In the genomic region with DNA sequence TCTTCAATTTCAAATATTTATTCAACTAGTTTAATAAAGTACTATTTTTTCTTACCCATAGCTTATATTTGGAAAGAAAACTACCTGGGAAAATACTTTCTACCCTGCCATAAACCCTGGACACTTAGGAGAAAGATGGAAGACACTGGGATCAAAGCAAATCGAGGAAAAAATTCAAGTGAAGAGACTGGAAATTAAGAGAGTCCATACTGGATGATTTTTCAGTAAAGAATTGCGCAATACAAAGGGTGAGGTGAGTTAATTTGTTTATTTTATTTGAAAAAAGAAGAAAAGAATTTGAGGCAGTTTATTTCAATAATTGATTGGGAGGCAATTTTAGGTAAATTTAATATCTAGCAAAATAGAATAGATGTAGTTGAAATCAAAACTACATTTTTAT, we compare ENCODE assay signal across 4 cellular contexts.
TF ChIP-seq lines count a peak whose summit lies in the region.

No MANE protein-coding gene starts in this region.

TF ChIP-seq in A549, 52 proteins besides CTCF, POLR2A, EP300 and RAD21:
- TF ChIP-seq FOSB (CRISPR knock-in tag; IDR thresholded peaks at IDR 0.05) (no peak), HEYL (CRISPR knock-in tag; IDR thresholded peaks at IDR 0.05) (no peak), CEBPB (IDR thresholded peaks at IDR 0.05) (peak; percentile 61 to 70; a peak in 3 of 4 replicates), TP53 (CRISPR knock-in tag; IDR thresholded peaks at IDR 0.05) (no peak), HDAC2 (IDR thresholded peaks at IDR 0.05) (no peak)

TF ChIP-seq in IMR-90, 13 proteins besides CTCF, POLR2A, EP300 and RAD21:
- TF ChIP-seq, protein P1, sequence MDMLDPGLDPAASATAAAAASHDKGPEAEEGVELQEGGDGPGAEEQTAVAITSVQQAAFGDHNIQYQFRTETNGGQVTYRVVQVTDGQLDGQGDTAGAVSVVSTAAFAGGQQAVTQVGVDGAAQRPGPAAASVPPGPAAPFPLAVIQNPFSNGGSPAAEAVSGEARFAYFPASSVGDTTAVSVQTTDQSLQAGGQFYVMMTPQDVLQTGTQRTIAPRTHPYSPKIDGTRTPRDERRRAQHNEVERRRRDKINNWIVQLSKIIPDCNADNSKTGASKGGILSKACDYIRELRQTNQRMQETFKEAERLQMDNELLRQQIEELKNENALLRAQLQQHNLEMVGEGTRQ (IDR thresholded peaks at IDR 0.05; ENCODE audit: low read depth, low read length), result no peak
- peak; percentile 93 for TF ChIP-seq CEBPB (IDR thresholded peaks at IDR 0.05; ENCODE audit: low read depth, low read length)

TF ChIP-seq in K562, 482 proteins besides CTCF, POLR2A, EP300 and RAD21:
- peak; percentile 75 for TF ChIP-seq CEBPB (tag; IDR thresholded peaks at IDR 0.05)
- TF ChIP-seq CEBPG (CRISPR knock-in tag; IDR thresholded peaks at IDR 0.05), result no peak
- TF ChIP-seq CEBPG (tag; conservative IDR thresholded peaks at IDR 0.05 in 1 of 2, IDR thresholded peaks at IDR 0.05 in 1 of 2), result peak; percentile 43 to 95; a peak in 2 of 4 replicates
- TF ChIP-seq, protein P2, sequence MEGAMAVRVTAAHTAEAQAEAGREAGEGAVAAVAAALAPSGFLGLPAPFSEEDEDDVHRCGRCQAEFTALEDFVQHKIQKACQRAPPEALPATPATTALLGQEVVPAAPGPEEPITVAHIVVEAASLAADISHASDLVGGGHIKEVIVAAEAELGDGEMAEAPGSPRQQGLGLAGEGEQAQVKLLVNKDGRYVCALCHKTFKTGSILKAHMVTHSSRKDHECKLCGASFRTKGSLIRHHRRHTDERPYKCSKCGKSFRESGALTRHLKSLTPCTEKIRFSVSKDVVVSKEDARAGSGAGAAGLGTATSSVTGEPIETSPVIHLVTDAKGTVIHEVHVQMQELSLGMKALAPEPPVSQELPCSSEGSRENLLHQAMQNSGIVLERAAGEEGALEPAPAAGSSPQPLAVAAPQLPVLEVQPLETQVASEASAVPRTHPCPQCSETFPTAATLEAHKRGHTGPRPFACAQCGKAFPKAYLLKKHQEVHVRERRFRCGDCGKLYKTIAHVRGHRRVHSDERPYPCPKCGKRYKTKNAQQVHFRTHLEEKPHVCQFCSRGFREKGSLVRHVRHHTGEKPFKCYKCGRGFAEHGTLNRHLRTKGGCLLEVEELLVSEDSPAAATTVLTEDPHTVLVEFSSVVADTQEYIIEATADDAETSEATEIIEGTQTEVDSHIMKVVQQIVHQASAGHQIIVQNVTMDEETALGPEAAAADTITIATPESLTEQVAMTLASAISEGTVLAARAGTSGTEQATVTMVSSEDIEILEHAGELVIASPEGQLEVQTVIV (CRISPR knock-in tag; IDR thresholded peaks at IDR 0.05; ENCODE audit: borderline replicate concordance), result no peak
- no peak for TF ChIP-seq BRF1 (IDR thresholded peaks at IDR 0.05; ENCODE audit: borderline replicate concordance, extremely low read depth, insufficient read length)
- TF ChIP-seq PTBP1 (IDR thresholded peaks at IDR 0.05; ENCODE audit: low read depth, low read length), result no peak

TF ChIP-seq in H1, 55 proteins besides CTCF, POLR2A, EP300 and RAD21:
- TF ChIP-seq CEBPB (IDR thresholded peaks at IDR 0.05; ENCODE audit: low read depth, low read length) (peak; percentile 98), CBX5 (IDR thresholded peaks at IDR 0.05; ENCODE audit: low read depth, low read length) (no peak)
